Comparison of ENCODE assay signal across 15 cellular contexts in the genomic region with DNA sequence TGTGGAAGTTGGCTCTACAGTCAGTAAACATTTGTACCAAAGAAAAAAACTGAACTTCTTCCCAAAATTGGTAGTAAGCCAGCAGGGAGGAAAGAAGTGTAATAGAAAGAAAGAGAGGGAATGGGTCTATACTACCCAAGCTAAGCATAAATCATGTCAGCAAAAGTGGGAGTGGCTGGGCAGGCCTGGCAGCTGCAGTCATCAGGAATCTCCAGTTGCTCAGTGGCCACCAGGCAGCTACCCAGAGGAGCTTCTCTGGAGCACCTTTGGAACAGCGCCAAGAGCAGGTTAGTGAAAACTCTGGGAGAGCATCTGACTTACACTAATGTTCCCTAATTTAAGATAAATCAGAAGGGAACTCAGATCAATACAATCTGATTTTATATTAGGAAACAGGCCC. TPM values are rescaled to one million over a fixed set of nuclear protein-coding genes. Genes with fewer than 3 reads are reported as not detected.
A peak's percentile ranks its signal among the peaks of the same experiment; 100 is the strongest.
DNase-seq lines count a peak whose midpoint lies in the region; ATAC-seq and TF ChIP-seq lines count a peak whose summit lies in the region.
"Had no signal": no experiment of that assay in that cellular context is flagged by ENCODE, and none has a peak within 500 bp of the region (broad histone marks: within the 10 kb centered on the region; RNA-seq: fewer than 3 reads in every experiment).

No MANE protein-coding gene starts in this region.

- no peaks in the 10 kb centered on the region for H3K27me3 ChIP-seq in spleen (replicated peaks in 1 of 7)

- CTCF ChIA-PET in Calu3 (lab: Charles Lee): no interaction called here
- CTCF ChIA-PET in OCI-LY7 (lab: Charles Lee; ENCODE audit: unreplicated experiment): no interaction called here

- no peak overlapping the region for H3K4me2 ChIP-seq in OCI-LY7 (ENCODE audit: low read length)

- no peak for ATAC-seq in natural killer cell
- ATAC-seq: stimulated activated naive B cell treated with anti-CD40 and anti-IgM and Interleukin-4, amounts not matched to agents 10 μg/mL and 1 μg/mL and 100 μg/mL, for 72 hours had no signal

- DNase-seq in Calu3 (peak; percentile 8), HT1080 (ENCODE audit: low read depth) (peak; percentile 9), OCI-LY7 (ENCODE audit: low spot score) (no peak), kidney tubule cell (ENCODE audit: low spot score) (peak; percentile 47), SW 1271 (lab: John Stamatoyannopoulos, UW) (no peak), spleen (no peak), natural killer cell (no peak)
- no peak for DNase-seq in activated T-cell treated with anti-CD3 and anti-CD28 coated beads, Interleukin-2, amount 50 U/mL, for 48 hours
- DNase-seq: activated CD4-positive, alpha-beta T cell treated with anti-CD3 and anti-CD28 coated beads, Interleukin-2, amount 10 ng/mL, durations not matched to agents 7 days and 5 days; stimulated activated CD4-positive, alpha-beta T cell treated with anti-CD3 and anti-CD28 coated beads, Interleukin-4, amount 100 ng/mL, for 24 hours; stimulated activated naive B cell treated with anti-CD40 and anti-IgM and Interleukin-4, amounts not matched to agents 10 μg/mL and 1 μg/mL and 100 μg/mL, for 72 hours had no signal

- H3K36me3 ChIP-seq in OCI-LY7 (ENCODE audit: insufficient read depth, low read length) (no peaks in the 10 kb centered on the region; the same call in 1 of the 2 replicates), spleen (no peaks in the 10 kb centered on the region)

- POLR2A ChIA-PET in OCI-LY7 (lab: Charles Lee): interaction anchor here (0.7 to 2.1 kb wide), 3 partner anchors 10 to 433 kb away, joined by 3 to 10 read pairs (median 7); no protein-coding TSS in a partner anchor

- no peak overlapping the region for H3K27ac Mint-ChIP-seq in Calu3 (ENCODE audit: unreplicated experiment)
- H3K27ac Mint-ChIP-seq in natural killer cell: no peak overlapping the region
- H3K27ac Mint-ChIP-seq: activated CD4-positive, alpha-beta T cell treated with anti-CD3 and anti-CD28 coated beads, Interleukin-2, amount 10 ng/mL, durations not matched to agents 7 days and 5 days; activated T-helper 2 cell treated with anti-CD3 and anti-CD28 coated beads, Interferon-gamma antibody, Interleukin-2, Interleukin-4, amounts not matched to agents 10 μg/mL and 5 μg/mL and 100 μg/mL, durations not matched to agents 14 hours and 24 hours and 36 hours; B cell; IgD-negative memory B cell; stimulated activated naive B cell treated with anti-CD40 and anti-IgM and Interleukin-4, amounts not matched to agents 10 μg/mL and 1 μg/mL and 100 μg/mL, for 72 hours had no signal

- H3K27ac ChIP-seq in OCI-LY7 (ENCODE audit: low read depth, low read length, poor library complexity, severe bottlenecking) (no peak overlapping the region), spleen (peak overlapping the region in 4 of 8 donors; percentile 2 to 44 (median 31))

- H3K9me3 Mint-ChIP-seq in Calu3 (ENCODE audit: low read depth, unreplicated experiment): no peaks in the 10 kb centered on the region
- peaks cover 0 to 2% of the 10 kb centered on the region in 2 donors for H3K9me3 Mint-ChIP-seq in natural killer cell
- H3K9me3 Mint-ChIP-seq: activated CD4-positive, alpha-beta T cell treated with anti-CD3 and anti-CD28 coated beads, Interleukin-2, amount 10 ng/mL, durations not matched to agents 7 days and 5 days; activated T-helper 2 cell treated with anti-CD3 and anti-CD28 coated beads, Interferon-gamma antibody, Interleukin-2, Interleukin-4, amounts not matched to agents 10 μg/mL and 5 μg/mL and 100 μg/mL, durations not matched to agents 14 hours and 24 hours and 36 hours; stimulated activated naive B cell treated with anti-CD40 and anti-IgM and Interleukin-4, amounts not matched to agents 10 μg/mL and 1 μg/mL and 100 μg/mL, for 72 hours had no signal

- H3K4me3 Mint-ChIP-seq in Calu3 (ENCODE audit: low read depth, unreplicated experiment) (no peak overlapping the region), natural killer cell (no peak overlapping the region)
- H3K4me3 Mint-ChIP-seq: activated CD4-positive, alpha-beta T cell treated with anti-CD3 and anti-CD28 coated beads, Interleukin-2, amount 10 ng/mL, durations not matched to agents 7 days and 5 days; B cell; IgD-negative memory B cell; stimulated activated naive B cell treated with anti-CD40 and anti-IgM and Interleukin-4, amounts not matched to agents 10 μg/mL and 1 μg/mL and 100 μg/mL, for 72 hours had no signal

- no peaks in the 10 kb centered on the region for H3K79me2 ChIP-seq in OCI-LY7 (ENCODE audit: insufficient read depth, low read depth, low read length)

- TF ChIP-seq POLR2A in spleen (IDR thresholded peaks at IDR 0.05): no peak

- H3K4me1 ChIP-seq in OCI-LY7 (ENCODE audit: insufficient read depth, low read length, poor library complexity, severe bottlenecking) (peaks cover 19% of the 10 kb centered on the region), spleen (no peaks in the 10 kb centered on the region)

- H3K9me2 ChIP-seq in OCI-LY7 (ENCODE audit: insufficient read depth, low read length): no peaks in the 10 kb centered on the region

- TF ChIP-seq CTCF in Calu3 (IDR thresholded peaks at IDR 0.05; ENCODE audit: unreplicated experiment): no peak
- no peak for TF ChIP-seq CTCF in OCI-LY7 (conservative IDR thresholded peaks at IDR 0.05; ENCODE audit: low read length)
- no peak for TF ChIP-seq CTCF in spleen (IDR thresholded peaks at IDR 0.05 in 8 of 11, conservative IDR thresholded peaks at IDR 0.05 in 3 of 11)
- TF ChIP-seq CTCF in natural killer cell (IDR thresholded peaks at IDR 0.05): no peak

- H3K27me3 Mint-ChIP-seq in Calu3 (ENCODE audit: unreplicated experiment): no peaks in the 10 kb centered on the region
- peaks cover 7 to 13% of the 10 kb centered on the region in 2 donors for H3K27me3 Mint-ChIP-seq in natural killer cell (ENCODE audit: low read depth in 2 of 2)

- BruUV-seq in Calu3 (replicated peaks; lab: Mats Ljungman, UMichigan) (no TSS peak), OCI-LY7 (replicated peaks; lab: Mats Ljungman, UMichigan) (no TSS peak)

- no peaks in the 10 kb centered on the region for H3K4me1 Mint-ChIP-seq in Calu3 (ENCODE audit: low read depth, unreplicated experiment)
- H3K4me1 Mint-ChIP-seq in natural killer cell: no peaks in the 10 kb centered on the region
- H3K4me1 Mint-ChIP-seq: activated CD4-positive, alpha-beta T cell treated with anti-CD3 and anti-CD28 coated beads, Interleukin-2, amount 10 ng/mL, durations not matched to agents 7 days and 5 days; B cell; IgD-negative memory B cell; stimulated activated naive B cell treated with anti-CD40 and anti-IgM and Interleukin-4, amounts not matched to agents 10 μg/mL and 1 μg/mL and 100 μg/mL, for 72 hours had no signal

- H3K4me3 ChIP-seq in OCI-LY7 (ENCODE audit: low read depth, low read length, poor library complexity, severe bottlenecking) (no peak overlapping the region), spleen (no peak overlapping the region)

- H4K20me1 ChIP-seq in OCI-LY7 (ENCODE audit: insufficient read depth, low read length): no peaks in the 10 kb centered on the region

- H3K36me3 Mint-ChIP-seq in Calu3 (ENCODE audit: insufficient read depth, unreplicated experiment) (no peaks in the 10 kb centered on the region), natural killer cell (no peaks in the 10 kb centered on the region)
- H3K36me3 Mint-ChIP-seq: IgD-negative memory B cell; stimulated activated naive B cell treated with anti-CD40 and anti-IgM and Interleukin-4, amounts not matched to agents 10 μg/mL and 1 μg/mL and 100 μg/mL, for 72 hours had no signal

- H3K9me3 ChIP-seq in OCI-LY7 (ENCODE audit: low read length) (peaks cover under 1% of the 10 kb centered on the region; the same call in 1 of the 2 replicates), spleen (no peaks in the 10 kb centered on the region)

- H2AFZ ChIP-seq in OCI-LY7 (ENCODE audit: low read length): peak overlapping the region; percentile 94; the same call in 1 of the 2 replicates

- 86 to 100% (median 100%) methylated on average over 1 of the region's 1 CpG for WGBS in spleen, 5 donors

- intact Hi-C loops in Calu3 (cut with micrococcal nuclease; ENCODE audit: unreplicated experiment) (no loop called here), OCI-LY7 (cut with micrococcal nuclease; ENCODE audit: unreplicated experiment) (no loop called here), spleen (cut with DNase I; ENCODE audit: low total_unique reads) (no loop called here), natural killer cell (cut with micrococcal nuclease) (no loop called here)

RNA-seq across cellular contexts. Expression of a gene that starts 14.3 kb away (rescaled TPM):
- total RNA-seq in Calu3 (2022): 0.20 and 0.21 TPM in 2 replicates
- total RNA-seq in HT1080 (2014; rRNA removed; shearing (Covaris generic)): not detected in 2 replicates
- not detected in 2 replicates for polyA plus RNA-seq in HT1080 (2015; cell fraction: cytosol; rRNA removed)
- polyA plus RNA-seq in HT1080 (2015; cell fraction: nucleus; rRNA removed): 0.06 and 0.17 TPM in 2 replicates
- 0.10 TPM in 1 of 2 replicates, not detected in the other for total RNA-seq in OCI-LY7 (2014; rRNA removed; shearing (Covaris generic))
- not detected in 2 replicates for total RNA-seq in OCI-LY7 (2022)
- total RNA-seq in spleen: 10 to 100 TPM; 27.3 to 55.1 (median 38.2) TPM
- polyA plus RNA-seq in spleen: 10 to 100 TPM in 2 of 3 donors, 1 to 10 TPM in 1; 9.5 to 15.2 (median 13.5) TPM
- not detected for total RNA-seq in natural killer cell
- total RNA-seq: activated CD4-positive, alpha-beta T cell treated with anti-CD3 and anti-CD28 coated beads, Interleukin-2, amount 10 ng/mL, durations not matched to agents 7 days and 5 days; activated T-helper 2 cell treated with anti-CD3 and anti-CD28 coated beads, Interferon-gamma antibody, Interleukin-2, Interleukin-4, amounts not matched to agents 10 μg/mL and 5 μg/mL and 100 μg/mL, durations not matched to agents 14 hours and 24 hours and 36 hours; B cell; NCI-H460 had no signal

Comparison
In these comparisons a context has a peak if more than half of its experiments do, and no peak if none do; other contexts are left out.
1. DNase-seq: peak in Calu3 (single experiment), HT1080 (single experiment) and kidney tubule cell (single experiment); none in OCI-LY7 (single experiment), SW 1271 (0 of 2), spleen (single experiment), activated T-cell treated with anti-CD3 and anti-CD28 coated beads, Interleukin-2, amount 50 U/mL, for 48 hours (0 of 2) and natural killer cell (single experiment).
2. RNA of a gene that starts 14.3 kb away (total RNA-seq): 27.3 to 55.1 TPM in spleen; 0.20 to 0.21 TPM in Calu3, not detected in HT1080, 0.10 TPM in OCI-LY7 and not detected in natural killer cell; every median in the first group is over 10 times any median in the second.